Comparison of ENCODE assay signal across 20 cellular contexts in the genomic region with DNA sequence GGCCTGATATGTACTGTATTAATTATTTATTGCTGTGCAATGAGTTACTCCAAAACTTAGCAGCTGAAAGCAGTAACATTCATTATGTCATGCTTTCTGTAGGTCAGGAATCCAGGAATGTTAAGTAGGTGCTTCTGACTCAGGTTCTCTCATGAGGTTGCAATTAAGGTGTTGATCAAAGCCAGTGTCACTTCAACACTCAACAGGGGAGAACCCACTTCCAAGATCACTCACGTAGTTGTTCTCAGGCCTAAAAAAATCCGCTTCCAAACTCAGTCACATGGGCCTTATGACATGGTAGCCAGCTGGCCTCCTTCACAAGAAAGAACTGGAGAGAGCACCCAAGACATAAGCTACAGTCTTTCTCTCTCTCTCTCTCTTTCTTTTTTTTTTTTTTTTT.
A peak's percentile ranks its signal among the peaks of the same experiment; 100 is the strongest.
DNase-seq lines count a peak whose midpoint lies in the region; ATAC-seq and TF ChIP-seq lines count a peak whose summit lies in the region.
"Had no signal": no experiment of that assay in that cellular context is flagged by ENCODE, and none has a peak within 500 bp of the region (broad histone marks: within the 10 kb centered on the region; RNA-seq: fewer than 3 reads in every experiment).

No MANE protein-coding gene starts in this region.

- POLR2A ChIA-PET in SK-N-SH (lab: Yijun Ruan, JAX) = no interaction called here

- H3K4me1 ChIP-seq in SK-N-SH (ENCODE audit: control insufficient read depth in 1 of 2, insufficient read depth in 2 of 2, low read depth in 1 of 2, low read length in 1 of 2) (no peaks in the 10 kb centered on the region), heart right ventricle (peaks cover 0 to 13% (median 0%) of the 10 kb centered on the region in 9 donors), left lung (no peaks in the 10 kb centered on the region)
- H3K4me1 ChIP-seq: Peyer's patch had no signal

- no peaks in the 10 kb centered on the region for H3K9me3 ChIP-seq in SK-N-SH
- H3K9me3 ChIP-seq in heart right ventricle = no peaks in the 10 kb centered on the region
- H3K9me3 ChIP-seq in left lung = no peaks in the 10 kb centered on the region
- H3K9me3 ChIP-seq: Peyer's patch had no signal

- H3K36me3 ChIP-seq in SK-N-SH (replicated peaks in 1 of 2; ENCODE audit: control insufficient read depth in 1 of 2, insufficient read depth in 2 of 2, low read length in 1 of 2) (no peaks in the 10 kb centered on the region), heart right ventricle (no peaks in the 10 kb centered on the region), left lung (no peaks in the 10 kb centered on the region)
- H3K36me3 ChIP-seq: Peyer's patch had no signal

- H3K27me3 ChIP-seq in SK-N-SH (ENCODE audit: insufficient read depth) = no peaks in the 10 kb centered on the region
- H3K27me3 ChIP-seq in heart right ventricle = no peaks in the 10 kb centered on the region
- H3K27me3 ChIP-seq in left lung = no peaks in the 10 kb centered on the region
- H3K27me3 ChIP-seq: Peyer's patch had no signal

- DNase-seq in SK-N-SH (no peak), heart right ventricle (no peak), left lung (no peak), CD1c-positive myeloid dendritic cell (ENCODE audit: extremely low spot score) (no peak), midbrain (lab: John Stamatoyannopoulos, UW) (no peak), NCI-H187 treated with DMSO at 0.1 percent for 48 hours (lab: John Stamatoyannopoulos, UW) (no peak)
- DNase-seq: CD4-positive, CD25-positive, alpha-beta regulatory T cell; COR-L47; DMS 273 treated with DMSO at 0.1 percent for 48 hours; GDM1; HCEC 1CT; IMR-90; NCI-H1417 treated with DMSO at 0.1 percent for 48 hours; NCI-H1930; NCI-H2171; NCI-H69; NK-92 treated with Interleukin-12 subunit alpha and Interleukin-12 subunit beta, amount 100 ng/mL, for 24 hours; Peyer's patch had no signal

- H3K27ac ChIP-seq in SK-N-SH (ENCODE audit: low read depth in 2 of 2, low read length in 1 of 2) (no peak overlapping the region), heart right ventricle (no peak overlapping the region), left lung (no peak overlapping the region)
- H3K27ac ChIP-seq: Peyer's patch had no signal

- no peak for TF ChIP-seq RAD21 in SK-N-SH (IDR thresholded peaks at IDR 0.05; ENCODE audit: low read length)

- ATAC-seq in SK-N-SH treated with all-trans-retinoic acid at 6 μM for 48 hours (no peak), heart right ventricle (peak in 7 of 8 donors; percentile 51 to 92 (median 83)), left lung (peak; percentile 78)
- ATAC-seq: GM23338 had no signal

- no peaks in the 10 kb centered on the region for H3F3A ChIP-seq in SK-N-SH (replicated peaks; ENCODE audit: insufficient read depth)

- TF ChIP-seq CTCF in SK-N-SH (IDR thresholded peaks at IDR 0.05) (no peak), heart right ventricle (IDR thresholded peaks at IDR 0.05) (no peak), left lung (IDR thresholded peaks at IDR 0.05) (no peak)

- intact Hi-C loops in heart right ventricle (cut with DNase I) = loop anchor here in 1 of 10 donors (10.0 kb wide), 1 partner anchor 214 kb away; a partner anchor contains a TSS
- intact Hi-C loops in left lung (cut with DNase I) = no loop called here

- H3K4me3 ChIP-seq in SK-N-SH (ENCODE audit: low read depth in 2 of 2, low read length in 1 of 2) (no peak overlapping the region), heart right ventricle (no peak overlapping the region), left lung (no peak overlapping the region)
- H3K4me3 ChIP-seq: GM23338, Peyer's patch had no signal

- no peaks in the 10 kb centered on the region for H4K20me1 ChIP-seq in SK-N-SH (ENCODE audit: insufficient read depth)

- no peaks in the 10 kb centered on the region for H3K9me2 ChIP-seq in SK-N-SH

- H3K4me2 ChIP-seq in SK-N-SH = no peak overlapping the region
- H3K4me2 ChIP-seq: GM23338 had no signal

- no peak overlapping the region for H2AFZ ChIP-seq in SK-N-SH (ENCODE audit: low read depth)
- H2AFZ ChIP-seq: GM23338 had no signal

- TF ChIP-seq EP300 in SK-N-SH (IDR thresholded peaks at IDR 0.05; ENCODE audit: borderline replicate concordance in 1 of 2, low read depth in 1 of 2, low read length in 1 of 2) = no peak

- H3K79me2 ChIP-seq in SK-N-SH (ENCODE audit: insufficient read depth) = no peaks in the 10 kb centered on the region

- CTCF ChIA-PET in SK-N-SH (lab: Yijun Ruan, JAX) = interaction anchor here (1.2 kb wide), 1 partner anchor 13 kb away, joined by 3 read pairs; no protein-coding TSS in a partner anchor

- WGBS in SK-N-SH (ENCODE audit: low lambda C conversion rate) = 67% methylated on average over 2 of the region's 2 CpGs
- 34 to 69% methylated on average over 2 of the region's 2 CpGs for WGBS in heart right ventricle, 2 donors

- H3K9ac ChIP-seq in SK-N-SH = no peak overlapping the region

TF ChIP-seq in SK-N-SH treated with all-trans-retinoic acid at 6 μM for 48 hours, 23 proteins besides CTCF, POLR2A, EP300 and RAD21:
- TF ChIP-seq OSR1 (CRISPR knock-in tag; IDR thresholded peaks at IDR 0.05) (no peak), ISL1 (CRISPR knock-in tag; IDR thresholded peaks at IDR 0.05) (0 out of 2 replicates have a peak, but pooled peaks have one; percentile 7)

TF ChIP-seq in SK-N-SH, 30 proteins besides CTCF, POLR2A, EP300 and RAD21:
- TF ChIP-seq SMC3 (IDR thresholded peaks at IDR 0.05; ENCODE audit: low read depth, low read length) (no peak), MEF2A (IDR thresholded peaks at IDR 0.05; ENCODE audit: borderline replicate concordance, low read depth) (no peak), CHD2 (IDR thresholded peaks at IDR 0.05; ENCODE audit: low read length, partially characterized antibody) (no peak)
- TF ChIP-seq, protein P1, sequence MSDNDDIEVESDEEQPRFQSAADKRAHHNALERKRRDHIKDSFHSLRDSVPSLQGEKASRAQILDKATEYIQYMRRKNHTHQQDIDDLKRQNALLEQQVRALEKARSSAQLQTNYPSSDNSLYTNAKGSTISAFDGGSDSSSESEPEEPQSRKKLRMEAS (IDR thresholded peaks at IDR 0.05; ENCODE audit: low read depth) = no peak
